Comparison of ENCODE assay signal across 1 cellular context in genomic region chr12:108131035-108131434, GRCh38.
TF ChIP-seq lines count a peak whose summit lies in the region.

No MANE protein-coding gene starts in this region.

TF ChIP-seq in HepG2, 621 proteins besides CTCF, POLR2A, EP300 and RAD21:
- TF ChIP-seq ZNF768 (CRISPR knock-in tag; IDR thresholded peaks at IDR 0.05) (peak; percentile 56; the same call in 1 of the 2 replicates), MTF1 (CRISPR knock-in tag; IDR thresholded peaks at IDR 0.05) (no peak)
